8 cellular contexts compared by ENCODE assay signal in genomic region chr1:20732588-20733360, GRCh38. TPM values are rescaled to one million over a fixed set of nuclear protein-coding genes. Genes with fewer than 3 reads are reported as not detected.
A peak's percentile ranks its signal among the peaks of the same experiment; 100 is the strongest.
DNase-seq lines count a peak whose midpoint lies in the region; ATAC-seq and TF ChIP-seq lines count a peak whose summit lies in the region.

Gene SH2D5 (minus strand): TSS chr1:20732703. CDS start chr1:20728044, 4,659 bp downstream.

- ATAC-seq in GM18868 (IDR thresholded peaks at IDR 0.05; ENCODE audit: unreplicated experiment) (peak; percentile 69), HG03565 (IDR thresholded peaks at IDR 0.05; ENCODE audit: unreplicated experiment) (peak; percentile 47)

- intact Hi-C loops in OCI-LY7 (cut with micrococcal nuclease; ENCODE audit: unreplicated experiment) (loop anchor here (2.0 kb wide), 1 partner anchor 36 kb away; no protein-coding TSS in a partner anchor), esophagus muscularis mucosa (cut with DNase I) (loop anchor here (2.0 to 5.0 kb wide), 2 partner anchors 34 to 55 kb away; partner anchors contain the start of gene HP1BP3)

- no TSS peak for BruUV-seq in OCI-LY7 (replicated peaks; lab: Mats Ljungman, UMichigan)

- peak within 1 kb of the TSS; percentile 0 for H2AFZ ChIP-seq in OCI-LY7 (ENCODE audit: low read length)

- POLR2A ChIA-PET in OCI-LY7 (lab: Charles Lee), result no interaction called here

- H3K4me2 ChIP-seq in OCI-LY7 (ENCODE audit: low read length), result peak within 1 kb of the TSS; percentile 63

- H3K36me3 ChIP-seq in OCI-LY7 (ENCODE audit: insufficient read depth, low read length) (peaks cover 8% of the 10 kb centered on the region), esophagus muscularis mucosa (peaks cover 5 to 13% (median 10%) of the 10 kb centered on the region in 4 donors)

- H3K4me1 ChIP-seq in OCI-LY7 (ENCODE audit: insufficient read depth, low read length, poor library complexity, severe bottlenecking), result peaks cover 14% of the 10 kb centered on the region
- H3K4me1 ChIP-seq in esophagus muscularis mucosa, result peaks cover 19 to 41% (median 30%) of the 10 kb centered on the region in 4 donors

- H3K27ac ChIP-seq in OCI-LY7 (ENCODE audit: low read depth, low read length, poor library complexity, severe bottlenecking), result no peak within 1 kb of the TSS
- H3K27ac ChIP-seq in esophagus muscularis mucosa (replicated peaks in 1 of 4), result peak within 1 kb of the TSS; percentile 62 to 76 (median 68)

- no peaks in the 10 kb centered on the region for H4K20me1 ChIP-seq in OCI-LY7 (ENCODE audit: insufficient read depth, low read length)

- TF ChIP-seq CTCF in AG09309 (IDR thresholded peaks at IDR 0.05; ENCODE audit: control insufficient read depth, insufficient read depth, low read depth, low read length, missing control alignments), result peak; percentile 17
- TF ChIP-seq CTCF in OCI-LY7 (conservative IDR thresholded peaks at IDR 0.05; ENCODE audit: low read length), result peak; percentile 64
- peak in 2 of 3 experiments; percentile 39 to 42 for TF ChIP-seq CTCF in esophagus muscularis mucosa (IDR thresholded peaks at IDR 0.05)

- H3K4me3 ChIP-seq in AG09309 (ENCODE audit: control insufficient read depth, low read depth, low read length) (peak within 1 kb of the TSS; percentile 61), OCI-LY7 (ENCODE audit: low read depth, low read length, poor library complexity, severe bottlenecking) (peak within 1 kb of the TSS; percentile 67), esophagus muscularis mucosa (peak within 1 kb of the TSS; percentile 63 to 86 (median 70))

- CTCF ChIA-PET in OCI-LY7 (lab: Charles Lee; ENCODE audit: unreplicated experiment), result no interaction called here

- TF ChIP-seq POLR2A in esophagus muscularis mucosa (IDR thresholded peaks at IDR 0.05; ENCODE audit: low read depth), result no peak

- H3K9me2 ChIP-seq in OCI-LY7 (ENCODE audit: insufficient read depth, low read length), result no peaks in the 10 kb centered on the region

- peaks cover 0 to 40% (median 0%) of the 10 kb centered on the region in 4 donors for H3K27me3 ChIP-seq in esophagus muscularis mucosa

- no peak for TF ChIP-seq EP300 in esophagus muscularis mucosa (IDR thresholded peaks at IDR 0.05)

- WGBS in esophagus muscularis mucosa, result under 1% methylated on average over 9 of the region's 38 CpGs

- H3K9me3 ChIP-seq in OCI-LY7 (ENCODE audit: low read length), result no peaks in the 10 kb centered on the region
- H3K9me3 ChIP-seq in esophagus muscularis mucosa, result no peaks in the 10 kb centered on the region

- no peaks in the 10 kb centered on the region for H3K79me2 ChIP-seq in OCI-LY7 (ENCODE audit: insufficient read depth, low read depth, low read length)

- DNase-seq in AG09309 (ENCODE audit: low read depth) (peak; percentile 83), OCI-LY7 (ENCODE audit: low spot score) (peak; percentile 65), esophagus muscularis mucosa (ENCODE audit: extremely low spot score) (peak; percentile 97), myocyte (ENCODE audit: low read depth) (peak; percentile 78)
- DNase-seq in activated T-cell treated with anti-CD3 and anti-CD28 coated beads, Interleukin-2, amount 50 U/mL, for 1 hour, result peak; percentile 64
- DNase-seq in stimulated activated CD8-positive, alpha-beta memory T cell treated with anti-CD3 and anti-CD28 coated beads, Interleukin-7, amount 100 ng/mL, for 1 hour (ENCODE audit: low read depth in 2 of 2), result peak; percentile 36 to 43

RNA-seq across cellular contexts. Expression of gene SH2D5, which starts in this region (rescaled TPM):
- 0.46 TPM in 1 of 2 replicates, not detected in the other for total RNA-seq in OCI-LY7 (2014; rRNA removed; shearing (Covaris generic))
- total RNA-seq in OCI-LY7 (2022) (0.42 and 0.68 TPM in 2 replicates), esophagus muscularis mucosa (1 to 10 TPM in 2 of 4 donors, under 1 TPM in 2; 0.42 to 7.2 (median 1.7) TPM), myocyte (0.47 and 1.5 TPM in 2 replicates)
- 0.49 TPM for polyA plus RNA-seq in myocyte (2012)

Comparison
In these comparisons a context has a peak if more than half of its experiments do, and no peak if none do; other contexts are left out.
1. Peak in DNase-seq, H3K4me3 ChIP-seq and H3K4me2 ChIP-seq in OCI-LY7; RNA of the gene not detected or under 1 TPM.
2. DNase-seq: peak in every context shown above with its lines; median percentile 97 in esophagus muscularis mucosa; 83 in AG09309; 78 in myocyte; 65 in OCI-LY7; 64 in activated T-cell treated with anti-CD3 and anti-CD28 coated beads, Interleukin-2, amount 50 U/mL, for 1 hour; 40 in stimulated activated CD8-positive, alpha-beta memory T cell treated with anti-CD3 and anti-CD28 coated beads, Interleukin-7, amount 100 ng/mL, for 1 hour.